In the genomic region with DNA sequence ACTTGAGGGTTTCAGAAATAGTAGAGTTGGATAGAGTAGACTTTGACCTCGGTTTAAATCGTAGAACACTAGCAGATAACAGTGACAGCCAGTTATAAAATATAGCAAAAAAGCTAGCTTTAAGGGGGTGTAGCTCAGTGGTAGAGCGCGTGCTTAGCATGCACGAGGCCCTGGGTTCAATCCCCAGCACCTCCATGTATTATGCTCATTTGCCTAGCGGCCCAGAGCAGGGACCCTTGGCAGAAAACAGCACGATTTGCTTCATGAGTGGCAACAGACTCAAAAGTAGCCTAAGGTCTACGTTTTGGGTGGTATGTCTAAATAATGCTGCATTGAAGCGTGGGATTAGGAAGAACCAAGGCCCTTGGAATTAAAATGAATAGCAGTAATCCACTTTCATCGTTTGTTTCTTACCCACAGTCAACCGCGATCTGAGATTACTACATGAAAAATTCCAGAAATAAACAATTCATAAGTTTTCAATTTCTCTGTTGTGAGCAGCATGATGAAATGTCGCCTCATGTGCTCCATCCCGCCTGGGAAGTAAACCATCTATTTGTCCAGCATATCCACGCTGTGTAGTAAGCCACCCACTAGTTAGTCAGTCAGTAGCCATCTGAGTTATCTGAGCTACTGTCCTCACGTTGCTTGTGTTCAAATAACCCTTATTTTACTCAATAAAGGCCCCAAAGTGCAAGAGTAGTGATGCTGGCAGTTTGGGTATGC, we compare ENCODE assay signal across 1 cellular context.
TF ChIP-seq lines count a peak whose summit lies in the region.

No MANE protein-coding gene starts in this region.

TF ChIP-seq in K562, 482 proteins besides CTCF, POLR2A, EP300 and RAD21 (continued from another document):
- TF ChIP-seq FOXJ2 (tag; IDR thresholded peaks at IDR 0.05) (peak; percentile 82; the same call in 1 of the 2 replicates), ZNF584 (CRISPR knock-in tag; IDR thresholded peaks at IDR 0.05; ENCODE audit: low read depth) (no peak), JUND (IDR thresholded peaks at IDR 0.05; ENCODE audit: borderline replicate concordance, low read depth, low read length) (peak; percentile 47), JUND (tag; IDR thresholded peaks at IDR 0.05; ENCODE audit: borderline replicate concordance, low read depth, low read length) (no peak; the same call in 2 of the 3 replicates), TRIM28 (IDR thresholded peaks at IDR 0.05) (0 out of 2 replicates have a peak, but pooled peaks have one; percentile 53), BRF1 (IDR thresholded peaks at IDR 0.05; ENCODE audit: borderline replicate concordance, extremely low read depth, insufficient read length) (peak; percentile 61), ZFP36 (IDR thresholded peaks at IDR 0.05; ENCODE audit: low read depth, low read length, partially characterized antibody) (peak; percentile 26), MAFK (IDR thresholded peaks at IDR 0.05; ENCODE audit: low read length) (no peak), RBBP5 (IDR thresholded peaks at IDR 0.05; ENCODE audit: borderline replicate concordance, insufficient read depth, low read length, poor library complexity, severe bottlenecking) (no peak), ELF1 (tag; IDR thresholded peaks at IDR 0.05) (no peak), TCF7L2 (IDR thresholded peaks at IDR 0.05; ENCODE audit: low read depth, low read length) (no peak), ZC3H8 (IDR thresholded peaks at IDR 0.05) (no peak), TBL1XR1 (IDR thresholded peaks at IDR 0.05; ENCODE audit: low read length in 2 of 2) (peak in 1 of 2 experiments; percentile 85; a peak in 2 of 4 replicates), GABPB1 (CRISPR knock-in tag; IDR thresholded peaks at IDR 0.05) (peak; percentile 42; the same call in 1 of the 2 replicates), HMG20B (CRISPR knock-in tag; IDR thresholded peaks at IDR 0.05) (no peak), RAD51 (IDR thresholded peaks at IDR 0.05; ENCODE audit: borderline replicate concordance, low read depth) (no peak; the same call in 1 of the 2 replicates), NR4A1 (CRISPR knock-in tag; IDR thresholded peaks at IDR 0.05) (peak; percentile 78; the same call in 1 of the 2 replicates), NR4A1 (tag; IDR thresholded peaks at IDR 0.05) (peak; percentile 17; the same call in 1 of the 2 replicates), ZNF133 (CRISPR knock-in tag; IDR thresholded peaks at IDR 0.05) (no peak), HNRNPUL1 (IDR thresholded peaks at IDR 0.05; ENCODE audit: low read length) (no peak), FIP1L1 (IDR thresholded peaks at IDR 0.05; ENCODE audit: low read depth, low read length, poor library complexity, severe bottlenecking) (no peak), HMGXB4 (CRISPR knock-in tag; IDR thresholded peaks at IDR 0.05) (no peak; the same call in 1 of the 2 replicates), SIX5 (IDR thresholded peaks at IDR 0.05; ENCODE audit: borderline replicate concordance in 1 of 2, insufficient read depth in 1 of 2, low read depth in 1 of 2, low read length in 2 of 2) (no peak), BRD4 (IDR thresholded peaks at IDR 0.05) (peak; percentile 92), FOXM1 (IDR thresholded peaks at IDR 0.05; ENCODE audit: low read depth) (no peak), FOXM1 (CRISPR knock-in tag; IDR thresholded peaks at IDR 0.05; ENCODE audit: low read depth) (peak; percentile 62), PHF21A (IDR thresholded peaks at IDR 0.05; ENCODE audit: borderline replicate concordance, low read depth) (peak; percentile 84; the same call in 1 of the 2 replicates), EP400 (IDR thresholded peaks at IDR 0.05) (peak; percentile 74), SRSF1 (IDR thresholded peaks at IDR 0.05; ENCODE audit: low read depth, low read length) (no peak), DDX20 (tag; IDR thresholded peaks at IDR 0.05; ENCODE audit: low read depth) (0 out of 2 replicates have a peak, but pooled peaks have one; percentile 11)
- TF ChIP-seq, protein P1, sequence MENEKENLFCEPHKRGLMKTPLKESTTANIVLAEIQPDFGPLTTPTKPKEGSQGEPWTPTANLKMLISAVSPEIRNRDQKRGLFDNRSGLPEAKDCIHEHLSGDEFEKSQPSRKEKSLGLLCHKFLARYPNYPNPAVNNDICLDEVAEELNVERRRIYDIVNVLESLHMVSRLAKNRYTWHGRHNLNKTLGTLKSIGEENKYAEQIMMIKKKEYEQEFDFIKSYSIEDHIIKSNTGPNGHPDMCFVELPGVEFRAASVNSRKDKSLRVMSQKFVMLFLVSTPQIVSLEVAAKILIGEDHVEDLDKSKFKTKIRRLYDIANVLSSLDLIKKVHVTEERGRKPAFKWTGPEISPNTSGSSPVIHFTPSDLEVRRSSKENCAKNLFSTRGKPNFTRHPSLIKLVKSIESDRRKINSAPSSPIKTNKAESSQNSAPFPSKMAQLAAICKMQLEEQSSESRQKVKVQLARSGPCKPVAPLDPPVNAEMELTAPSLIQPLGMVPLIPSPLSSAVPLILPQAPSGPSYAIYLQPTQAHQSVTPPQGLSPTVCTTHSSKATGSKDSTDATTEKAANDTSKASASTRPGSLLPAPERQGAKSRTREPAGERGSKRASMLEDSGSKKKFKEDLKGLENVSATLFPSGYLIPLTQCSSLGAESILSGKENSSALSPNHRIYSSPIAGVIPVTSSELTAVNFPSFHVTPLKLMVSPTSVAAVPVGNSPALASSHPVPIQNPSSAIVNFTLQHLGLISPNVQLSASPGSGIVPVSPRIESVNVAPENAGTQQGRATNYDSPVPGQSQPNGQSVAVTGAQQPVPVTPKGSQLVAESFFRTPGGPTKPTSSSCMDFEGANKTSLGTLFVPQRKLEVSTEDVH (IDR thresholded peaks at IDR 0.05; ENCODE audit: low read depth, partially characterized antibody) = peak; percentile 65
- TF ChIP-seq, protein P2, sequence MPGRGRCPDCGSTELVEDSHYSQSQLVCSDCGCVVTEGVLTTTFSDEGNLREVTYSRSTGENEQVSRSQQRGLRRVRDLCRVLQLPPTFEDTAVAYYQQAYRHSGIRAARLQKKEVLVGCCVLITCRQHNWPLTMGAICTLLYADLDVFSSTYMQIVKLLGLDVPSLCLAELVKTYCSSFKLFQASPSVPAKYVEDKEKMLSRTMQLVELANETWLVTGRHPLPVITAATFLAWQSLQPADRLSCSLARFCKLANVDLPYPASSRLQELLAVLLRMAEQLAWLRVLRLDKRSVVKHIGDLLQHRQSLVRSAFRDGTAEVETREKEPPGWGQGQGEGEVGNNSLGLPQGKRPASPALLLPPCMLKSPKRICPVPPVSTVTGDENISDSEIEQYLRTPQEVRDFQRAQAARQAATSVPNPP (IDR thresholded peaks at IDR 0.05; ENCODE audit: borderline replicate concordance, insufficient read depth, insufficient read length) = no peak
- TF ChIP-seq, protein P3, sequence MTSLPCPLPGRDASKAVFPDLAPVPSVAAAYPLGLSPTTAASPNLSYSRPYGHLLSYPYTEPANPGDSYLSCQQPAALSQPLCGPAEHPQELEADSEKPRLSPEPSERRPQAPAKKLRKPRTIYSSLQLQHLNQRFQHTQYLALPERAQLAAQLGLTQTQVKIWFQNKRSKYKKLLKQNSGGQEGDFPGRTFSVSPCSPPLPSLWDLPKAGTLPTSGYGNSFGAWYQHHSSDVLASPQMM (CRISPR knock-in tag; IDR thresholded peaks at IDR 0.05) = no peak
TF ChIP-seq in K562: peak in this region for 181.
